24 cellular contexts compared by ENCODE assay signal in genomic region chr2:100754951-100755350, GRCh38.
DNase-seq lines count a peak whose midpoint lies in the region; ATAC-seq and TF ChIP-seq lines count a peak whose summit lies in the region.
"Had no signal": no experiment of that assay in that cellular context is flagged by ENCODE, and none has a peak within 500 bp of the region (broad histone marks: within the 10 kb centered on the region; RNA-seq: fewer than 3 reads in every experiment).

No MANE protein-coding gene starts in this region.

- H3K9me3 ChIP-seq in RWPE2 (ENCODE audit: severe bottlenecking), result no peaks in the 10 kb centered on the region
- H3K9me3 ChIP-seq: colonic mucosa had no signal

- no peak for ATAC-seq in RWPE2 (ENCODE audit: low read depth)
- ATAC-seq: T-cell had no signal

- DNase-seq in EH (ENCODE audit: low read depth), result peak; percentile 34
- no peak for DNase-seq in RWPE2 (ENCODE audit: low spot score)
- peak; percentile 70 for DNase-seq in fibroblast of the aortic adventitia (ENCODE audit: low read depth)
- DNase-seq in skeletal muscle cell (ENCODE audit: low read depth), result peak; percentile 48
- no peak for DNase-seq in KG1 (lab: John Stamatoyannopoulos, UW)
- DNase-seq in central memory CD4-positive, alpha-beta T cell, result no peak
- DNase-seq in NCI-H748 treated with DMSO at 0.1 percent for 48 hours (lab: John Stamatoyannopoulos, UW), result no peak
- DNase-seq: activated CD4-positive, alpha-beta memory T cell treated with anti-CD3 and anti-CD28 coated beads, Interleukin-2, amount 10 ng/mL, durations not matched to agents 7 days and 5 days; activated CD4-positive, CD25-positive, alpha-beta regulatory T cell treated with anti-CD3 and anti-CD28 coated beads, Interleukin-2, amount 50 U/mL, for 72 hours; activated effector memory CD4-positive, alpha-beta T cell treated with anti-CD3 and anti-CD28 coated beads, Interleukin-2, amount 50 U/mL, for 16 hours; CD4-positive, alpha-beta memory T cell; colonic mucosa; effector memory CD4-positive, alpha-beta T cell; glutamatergic neuron; H7; left cardiac atrium; mesendoderm; NCI-H1092 treated with DMSO at 0.1 percent for 48 hours; NCI-H2029 treated with DMSO at 0.1 percent for 48 hours; NCI-H446; nucleus accumbens; OCI-M1; SIG-M5; T-cell had no signal

- H3K27ac ChIP-seq in RWPE2 (ENCODE audit: poor library complexity, severe bottlenecking), result peak overlapping the region; percentile 40
- H3K27ac ChIP-seq: colonic mucosa had no signal

- H3K4me3 ChIP-seq in RWPE2 (ENCODE audit: severe bottlenecking) (no peak overlapping the region), fibroblast of the aortic adventitia (ENCODE audit: low read depth, low read length) (no peak overlapping the region), skeletal muscle cell (ENCODE audit: low read depth, low read length) (no peak overlapping the region)
- H3K4me3 ChIP-seq: colonic mucosa had no signal

- H3K36me3 ChIP-seq in RWPE2 (ENCODE audit: low read depth), result no peaks in the 10 kb centered on the region
- H3K36me3 ChIP-seq: colonic mucosa had no signal

- TF ChIP-seq CTCF in RWPE2 (IDR thresholded peaks at IDR 0.05; ENCODE audit: poor library complexity, severe bottlenecking), result no peak
- TF ChIP-seq CTCF in fibroblast of the aortic adventitia (IDR thresholded peaks at IDR 0.05; ENCODE audit: insufficient read depth, low read length), result no peak

- no peaks in the 10 kb centered on the region for H3K27me3 ChIP-seq in RWPE2 (ENCODE audit: insufficient read depth, poor library complexity, severe bottlenecking)
- H3K27me3 ChIP-seq: colonic mucosa had no signal

- H3K4me1 ChIP-seq in RWPE2 (ENCODE audit: insufficient read depth, poor library complexity, severe bottlenecking), result peaks cover 60% of the 10 kb centered on the region
- H3K4me1 ChIP-seq: colonic mucosa had no signal

Comparison
In these comparisons a context has a peak if more than half of its experiments do, and no peak if none do; other contexts are left out.
1. DNase-seq: peak in EH (single experiment), fibroblast of the aortic adventitia (single experiment) and skeletal muscle cell (single experiment); none in RWPE2 (single experiment), KG1 (single experiment), central memory CD4-positive, alpha-beta T cell (single experiment) and NCI-H748 treated with DMSO at 0.1 percent for 48 hours (single experiment).